In genomic region chr6:105733556-105734162, GRCh38 we compare ENCODE assay signal across 8 cellular contexts.
DNase-seq lines count a peak whose midpoint lies in the region; ATAC-seq and TF ChIP-seq lines count a peak whose summit lies in the region.

No MANE protein-coding gene starts in this region.

- no peak overlapping the region for H2AFZ ChIP-seq in OCI-LY3 (ENCODE audit: low read depth, low read length)

- no peaks in the 10 kb centered on the region for H3K36me3 ChIP-seq in OCI-LY3 (replicated peaks; ENCODE audit: low read depth, low read length)

- H3K4me1 ChIP-seq in OCI-LY3 (ENCODE audit: low read length) = no peaks in the 10 kb centered on the region

- DNase-seq in GM12865 (ENCODE audit: low read depth) (peak; percentile 61), fibroblast of gingiva (ENCODE audit: low read depth) (peak; percentile 40), superior temporal gyrus (ENCODE audit: extremely low spot score) (peak; percentile 58), activated T-cell treated with anti-CD3 and anti-CD28 coated beads for 4 hours (no peak), SHP77 (lab: John Stamatoyannopoulos, UW) (no peak)

- ATAC-seq in GM18519 (IDR thresholded peaks at IDR 0.05; ENCODE audit: low FRiP score, unreplicated experiment) = no peak

- no peaks in the 10 kb centered on the region for H3K9me3 ChIP-seq in OCI-LY3 (ENCODE audit: insufficient read depth, low read length)

- H3K79me2 ChIP-seq in OCI-LY3 (ENCODE audit: low read length) = no peaks in the 10 kb centered on the region

- H3K4me3 ChIP-seq in GM12865 (ENCODE audit: low read depth, low read length) = no peak overlapping the region
- H3K4me3 ChIP-seq in OCI-LY3 (ENCODE audit: low read length) = no peak overlapping the region

- no peak overlapping the region for H3K9ac ChIP-seq in OCI-LY3 (ENCODE audit: low read length)

- H4K20me1 ChIP-seq in OCI-LY3 (ENCODE audit: insufficient read depth, low read length) = no peaks in the 10 kb centered on the region

- H3K27ac ChIP-seq in 22Rv1 (no peak overlapping the region), OCI-LY3 (ENCODE audit: low read length) (no peak overlapping the region)

- TF ChIP-seq CTCF in 22Rv1 (IDR thresholded peaks at IDR 0.05) (peak; percentile 80), GM12865 (IDR thresholded peaks at IDR 0.05; ENCODE audit: insufficient read depth, low read depth, low read length, missing control alignments) (peak; percentile 44), OCI-LY3 (IDR thresholded peaks at IDR 0.05; ENCODE audit: low read depth, low read length) (peak; percentile 74)

- H3K4me2 ChIP-seq in OCI-LY3 (ENCODE audit: low read length) = no peak overlapping the region

- H3K27me3 ChIP-seq in OCI-LY3 (ENCODE audit: low read depth, low read length) = no peaks in the 10 kb centered on the region

Comparison
In these comparisons a context has a peak if more than half of its experiments do, and no peak if none do; other contexts are left out.
1. DNase-seq: peak in GM12865 (single experiment), fibroblast of gingiva (single experiment) and superior temporal gyrus (single experiment); none in activated T-cell treated with anti-CD3 and anti-CD28 coated beads for 4 hours (single experiment) and SHP77 (0 of 2).
2. Peak in every context shown above with its lines, with median percentiles within 50 percentile points of each other: CTCF ChIP-seq.